Comparison of ENCODE assay signal across 22 cellular contexts in genomic region chr20:48076247-48076646, GRCh38.
DNase-seq lines count a peak whose midpoint lies in the region; ATAC-seq and TF ChIP-seq lines count a peak whose summit lies in the region.
"Had no signal": no experiment of that assay in that cellular context is flagged by ENCODE, and none has a peak within 500 bp of the region (broad histone marks: within the 10 kb centered on the region; RNA-seq: fewer than 3 reads in every experiment).

No MANE protein-coding gene starts in this region.

- DNase-seq in BE2C (peak; percentile 40), RWPE1 (ENCODE audit: low spot score) (no peak), neuronal stem cell (ENCODE audit: low spot score) (no peak)
- DNase-seq in stimulated activated CD4-positive, alpha-beta T cell treated with anti-CD3 and anti-CD28 coated beads, Interleukin-2, amount 100 ng/mL, for 48 hours, result no peak
- DNase-seq: AML-193; C1 segment of cervical spinal cord; CD4-positive, alpha-beta memory T cell; CD4-positive, CD25-positive, alpha-beta regulatory T cell; CD8-positive, alpha-beta memory T cell; COR-L47; DMS 273 treated with DMSO at 0.1 percent for 48 hours; DMS153; DMS53; DMS79; DND-41; EL; GDM1 had no signal

- WGBS in neuronal stem cell (ENCODE audit: extremely low coverage in 2 of 2, insufficient read length in 2 of 2, insufficient replicate concordance in 1 of 2), 2 donors, result no CpG with 5 or more reads among the region's 11 CpGs

- H3K36me3 ChIP-seq in BE2C (no peaks in the 10 kb centered on the region), neuronal stem cell (replicated peaks in 1 of 2; ENCODE audit: control insufficient read depth in 2 of 2, insufficient read depth in 2 of 2, low read length in 2 of 2) (no peaks in the 10 kb centered on the region)
- H3K36me3 ChIP-seq: BLaER1 had no signal

- H3K4me1 ChIP-seq in BE2C, result peaks cover 22% of the 10 kb centered on the region
- peaks cover 0 to 3% of the 10 kb centered on the region in 2 donors for H3K4me1 ChIP-seq in neuronal stem cell (ENCODE audit: control insufficient read depth in 2 of 2, insufficient read depth in 1 of 2, low read depth in 1 of 2, low read length in 2 of 2)
- H3K4me1 ChIP-seq: A549, BLaER1 had no signal

- H3K9me3 ChIP-seq in BE2C (no peaks in the 10 kb centered on the region; the same call in 1 of the 2 replicates), neuronal stem cell (replicated peaks in 1 of 2; ENCODE audit: control insufficient read depth in 2 of 2, insufficient read depth in 1 of 2, low read depth in 1 of 2, low read length in 2 of 2) (no peaks in the 10 kb centered on the region)
- H3K9me3 ChIP-seq: A549, BLaER1 had no signal

- H2BK5ac ChIP-seq in neuronal stem cell (ENCODE audit: low read length), result no peak overlapping the region

- peak overlapping the region; percentile 67 for H3K18ac ChIP-seq in neuronal stem cell (ENCODE audit: low read length)

- H2BK15ac ChIP-seq in neuronal stem cell (ENCODE audit: low read length), result no peak overlapping the region

- no peak overlapping the region for H2AK5ac ChIP-seq in neuronal stem cell (ENCODE audit: low read depth, low read length)

- H3K79me1 ChIP-seq in neuronal stem cell (ENCODE audit: low read depth, low read length), result no peaks in the 10 kb centered on the region

- POLR2A ChIA-PET in RWPE1 (lab: Yijun Ruan, JAX; ENCODE audit: low non-redundant PET), result no interaction called here

- no peak overlapping the region for H3K9ac ChIP-seq in neuronal stem cell (ENCODE audit: low read depth, low read length, poor library complexity)
- H3K9ac ChIP-seq: BLaER1 had no signal

- no peak overlapping the region for H3K4ac ChIP-seq in neuronal stem cell (ENCODE audit: low read length)

- ATAC-seq in HG02840 (IDR thresholded peaks at IDR 0.05; ENCODE audit: low FRiP score, unreplicated experiment), result no peak
- ATAC-seq: A549, GM12878 had no signal

- no peak overlapping the region for H3K14ac ChIP-seq in neuronal stem cell (ENCODE audit: low read length)

- no peak overlapping the region for H3K23ac ChIP-seq in neuronal stem cell (ENCODE audit: low read depth, low read length, poor library complexity)

- no peak overlapping the region for H2AFZ ChIP-seq in neuronal stem cell (ENCODE audit: low read length)

- no peak overlapping the region for H4K91ac ChIP-seq in neuronal stem cell (ENCODE audit: low read depth, low read length, poor library complexity)

- H3K27me3 ChIP-seq in BE2C (peaks cover 17% of the 10 kb centered on the region), neuronal stem cell (ENCODE audit: control insufficient read depth in 3 of 3, insufficient read depth in 3 of 3, low read depth in 1 of 3, low read length in 3 of 3) (peaks cover 0 to 7% (median 0%) of the 10 kb centered on the region in 3 experiments)
- H3K27me3 ChIP-seq: BLaER1 had no signal

- no peak overlapping the region for H3K4me2 ChIP-seq in neuronal stem cell (ENCODE audit: insufficient read depth, low read length, poor library complexity, severe bottlenecking)
- H3K4me2 ChIP-seq: A549, BLaER1 had no signal

- H3K4me3 ChIP-seq in BE2C (ENCODE audit: low read depth, low read length), result peak overlapping the region; percentile 10; the same call in 1 of the 2 replicates
- H3K4me3 ChIP-seq in neuronal stem cell (ENCODE audit: low read length in 2 of 2), result no peak overlapping the region
- H3K4me3 ChIP-seq: A549, BLaER1, GM12878 had no signal

- H2BK12ac ChIP-seq in neuronal stem cell (ENCODE audit: low read length), result no peak overlapping the region

- peak overlapping the region; percentile 66 for H3K27ac ChIP-seq in RWPE1
- H3K27ac ChIP-seq in neuronal stem cell (replicated peaks; ENCODE audit: low read length), result no peak overlapping the region
- H3K27ac ChIP-seq: 22Rv1, A549, BLaER1 had no signal

- CTCF ChIA-PET in RWPE1 (lab: Yijun Ruan, JAX), result interaction anchor here (0.6 kb wide), 1 partner anchor 49 kb away, joined by 4 read pairs; no protein-coding TSS in a partner anchor

- no peak for TF ChIP-seq CTCF in BE2C (IDR thresholded peaks at IDR 0.05; ENCODE audit: low read depth, low read length)
- TF ChIP-seq CTCF in RWPE1 (conservative IDR thresholded peaks at IDR 0.05; ENCODE audit: low read depth), result no peak

- H2BK120ac ChIP-seq in neuronal stem cell (ENCODE audit: low read depth, low read length), result no peak overlapping the region

- no peak overlapping the region for H4K8ac ChIP-seq in neuronal stem cell (ENCODE audit: low read depth, low read length)
